In genomic region chr3:44321335-44321734, GRCh38 we compare ENCODE assay signal across 21 cellular contexts. TPM values are rescaled to one million over a fixed set of nuclear protein-coding genes. Genes with fewer than 3 reads are reported as not detected.
DNase-seq lines count a peak whose midpoint lies in the region; ATAC-seq, FAIRE-seq and TF ChIP-seq lines count a peak whose summit lies in the region.
"Had no signal": no experiment of that assay in that cellular context is flagged by ENCODE, and none has a peak within 500 bp of the region (broad histone marks: within the 10 kb centered on the region; RNA-seq: fewer than 3 reads in every experiment).

No MANE protein-coding gene starts in this region.

- H3K27ac ChIP-seq in K562 (ENCODE audit: extremely low read depth, low read depth, low read length) (no peak overlapping the region), HepG2 (ENCODE audit: extremely low read length, insufficient read depth, low read length) (no peak overlapping the region), parathyroid adenoma (peak overlapping the region; percentile 53)
- H3K27ac ChIP-seq: SJCRH30 had no signal

- DNase-seq in LNCaP clone FGC (ENCODE audit: low read depth), result peak; percentile 77
- DNase-seq in K562 (ENCODE audit: extremely low read depth in 1 of 4, low spot score in 3 of 4), result no peak
- DNase-seq in HepG2 (ENCODE audit: low spot score), result peak; percentile 80
- DNase-seq in AG20443 (ENCODE audit: low spot score), result no peak
- no peak for DNase-seq in HCEC 1CT
- DNase-seq in stimulated activated naive B cell treated with anti-CD40 and anti-IgM and Interleukin-4, amounts not matched to agents 10 μg/mL and 1 μg/mL and 100 μg/mL, for 72 hours, result no peak
- DNase-seq: CD4-positive, CD25-positive, alpha-beta regulatory T cell; DMS79; MM.1S; NCI-H1092; NCI-H1436; NCI-H187 treated with DMSO at 0.1 percent for 48 hours; NCI-H2107; NCI-H2227 treated with DMSO at 0.1 percent for 48 hours; NCI-H510A treated with DMSO at 0.1 percent for 48 hours; NCI-H748 treated with DMSO at 0.1 percent for 48 hours; SJCRH30; T-helper 1 cell had no signal

- H4K20me1 ChIP-seq in K562 (replicated peaks; ENCODE audit: control insufficient read depth, insufficient read depth, low read length) (no peaks in the 10 kb centered on the region), HepG2 (ENCODE audit: insufficient read depth, low read length) (no peaks in the 10 kb centered on the region)

- H3K4me3 Mint-ChIP-seq in stimulated activated naive B cell treated with anti-CD40 and anti-IgM and Interleukin-4, amounts not matched to agents 10 μg/mL and 1 μg/mL and 100 μg/mL, for 72 hours, result no peak overlapping the region
- H3K4me3 Mint-ChIP-seq: CD4-positive, CD25-positive, alpha-beta regulatory T cell had no signal

- H3K4me1 Mint-ChIP-seq in stimulated activated naive B cell treated with anti-CD40 and anti-IgM and Interleukin-4, amounts not matched to agents 10 μg/mL and 1 μg/mL and 100 μg/mL, for 72 hours, result no peaks in the 10 kb centered on the region
- H3K4me1 Mint-ChIP-seq: CD4-positive, CD25-positive, alpha-beta regulatory T cell had no signal

- H3K27me3 ChIP-seq in K562 (ENCODE audit: control insufficient read depth in 2 of 2, insufficient read depth in 2 of 2, low read length in 2 of 2) (no peaks in the 10 kb centered on the region), HepG2 (ENCODE audit: control insufficient read depth in 1 of 2, insufficient read depth in 2 of 2, low read length in 2 of 2) (no peaks in the 10 kb centered on the region; a peak in 1 of 5 replicates), parathyroid adenoma (ENCODE audit: control insufficient read depth, insufficient read depth, low read length) (no peaks in the 10 kb centered on the region)
- H3K27me3 ChIP-seq: SJCRH30 had no signal

- H3K9ac ChIP-seq in K562 (ENCODE audit: insufficient read depth in 1 of 2, low read depth in 2 of 2, low read length in 2 of 2) (no peak overlapping the region), HepG2 (ENCODE audit: insufficient read depth, low read depth, low read length) (no peak overlapping the region), parathyroid adenoma (no peak overlapping the region)

- no peaks in the 10 kb centered on the region for H3K36me3 Mint-ChIP-seq in stimulated activated naive B cell treated with anti-CD40 and anti-IgM and Interleukin-4, amounts not matched to agents 10 μg/mL and 1 μg/mL and 100 μg/mL, for 72 hours
- H3K36me3 Mint-ChIP-seq: CD4-positive, CD25-positive, alpha-beta regulatory T cell had no signal

- CTCF ChIA-PET in K562 (lab: Yijun Ruan, JAX; ENCODE audit: low intra/inter-chr PET ratio), result no interaction called here
- CTCF ChIA-PET in HepG2 (lab: Yijun Ruan, JAX; ENCODE audit: low intra/inter-chr PET ratio, low total read pairs), result no interaction called here

- peak; percentile 48 for FAIRE-seq in K562 (lab: Jason Lieb, UNC)
- peak; percentile 37 for FAIRE-seq in HepG2 (lab: Jason Lieb, UNC)

- H3K4me3 ChIP-seq in LNCaP clone FGC (ENCODE audit: low read depth, low read length) (no peak overlapping the region), K562 (no peak overlapping the region), HepG2 (replicated peaks in 1 of 3; ENCODE audit: insufficient read depth in 1 of 3, low read depth in 2 of 3, low read length in 3 of 3) (no peak overlapping the region; a peak in 2 of 6 replicates), parathyroid adenoma (ENCODE audit: low read depth, low read length) (peak overlapping the region; percentile 9)
- H3K4me3 ChIP-seq: HAP-1, SJCRH30 had no signal

- no peak for ATAC-seq in K562
- ATAC-seq in HepG2, result peak; percentile 77
- no peak for ATAC-seq in stimulated activated naive B cell treated with anti-CD40 and anti-IgM and Interleukin-4, amounts not matched to agents 10 μg/mL and 1 μg/mL and 100 μg/mL, for 72 hours (replicated peaks)
- ATAC-seq: Panc1 had no signal

- 19% methylated on average over 3 of the region's 3 CpGs for WGBS in K562 (ENCODE audit: insufficient coverage, low coverage, missing lambda C conversion rate)
- WGBS in HepG2 (ENCODE audit: low lambda C conversion rate), result 3% methylated on average over 3 of the region's 3 CpGs

- H3K27me3 Mint-ChIP-seq in stimulated activated naive B cell treated with anti-CD40 and anti-IgM and Interleukin-4, amounts not matched to agents 10 μg/mL and 1 μg/mL and 100 μg/mL, for 72 hours, result peaks cover 4 to 16% of the 10 kb centered on the region in 2 donors

- TF ChIP-seq CTCF in LNCaP clone FGC (IDR thresholded peaks at IDR 0.05; ENCODE audit: control insufficient read depth, extremely low read depth, insufficient read depth) (no peak), K562 (IDR thresholded peaks at IDR 0.05 in 2 of 3, conservative IDR thresholded peaks at IDR 0.05 in 1 of 3; ENCODE audit: insufficient read depth in 2 of 3, low read depth in 1 of 3, low read length in 3 of 3) (no peak), HepG2 (CRISPR knock-in tag; IDR thresholded peaks at IDR 0.05) (no peak), parathyroid adenoma (IDR thresholded peaks at IDR 0.05) (no peak)

- BruUV-seq in K562 (replicated peaks; lab: Mats Ljungman, UMichigan) (no TSS peak), HepG2 (replicated peaks; lab: Mats Ljungman, UMichigan) (no TSS peak)

- no peaks in the 10 kb centered on the region for H3K36me3 ChIP-seq in K562 (ENCODE audit: control insufficient read depth, insufficient read depth, low read length)
- H3K36me3 ChIP-seq in HepG2 (replicated peaks in 1 of 2; ENCODE audit: control insufficient read depth in 1 of 2, insufficient read depth in 2 of 2, low read length in 2 of 2), result no peaks in the 10 kb centered on the region
- H3K36me3 ChIP-seq in parathyroid adenoma (ENCODE audit: control insufficient read depth, insufficient read depth, low read length), result no peaks in the 10 kb centered on the region
- H3K36me3 ChIP-seq: HAP-1, SJCRH30 had no signal

- TF ChIP-seq RAD21 in K562 (CRISPR knock-in tag; conservative IDR thresholded peaks at IDR 0.05 in 1 of 2, IDR thresholded peaks at IDR 0.05 in 1 of 2) (no peak), HepG2 (CRISPR knock-in tag; IDR thresholded peaks at IDR 0.05) (no peak)

- TF ChIP-seq POLR2A in K562 (conservative IDR thresholded peaks at IDR 0.05) (no peak), HepG2 (IDR thresholded peaks at IDR 0.05; ENCODE audit: insufficient read depth in 1 of 2, low read depth in 2 of 2, low read length in 2 of 2) (no peak)

- in situ Hi-C loops in K562 (cut with MboI) (loop anchor here (10.0 kb wide), 1 partner anchor 193 kb away; no protein-coding TSS in a partner anchor), HepG2 (cut with HindIII; ENCODE audit: extremely low pct_ligation_motif_present, low pct_unique_long_range_greater_than_20kb) (loop anchor here (10.0 kb wide), 1 partner anchor 113 kb away; no protein-coding TSS in a partner anchor)

- intact Hi-C loops in K562 (cut with micrococcal nuclease), result loop anchor here (5.0 to 10.0 kb wide), 4 partner anchors 84 to 673 kb away; partner anchors contain the start of gene ZNF197
- intact Hi-C loops in HepG2 (cut with micrococcal nuclease; ENCODE audit: unreplicated experiment), result loop anchor here (5.0 kb wide), 4 partner anchors 96 to 211 kb away; no protein-coding TSS in a partner anchor

- H2AFZ ChIP-seq in K562 (ENCODE audit: low read depth, low read length), result no peak overlapping the region
- no peak overlapping the region for H2AFZ ChIP-seq in HepG2 (ENCODE audit: low read length)
- H2AFZ ChIP-seq in parathyroid adenoma, result peak overlapping the region; percentile 77

- H3K4me2 ChIP-seq in K562 (ENCODE audit: insufficient read depth, low read length), result no peak overlapping the region
- peak overlapping the region; percentile 47 for H3K4me2 ChIP-seq in HepG2 (ENCODE audit: low read depth, low read length)
- peak overlapping the region; percentile 60 for H3K4me2 ChIP-seq in parathyroid adenoma (ENCODE audit: low read length)

- POLR2A ChIA-PET in K562 (lab: Yijun Ruan, JAX) (interaction anchor here (0.6 to 1.3 kb wide), 2 partner anchors 115 to 171 kb away, joined by 3 read pairs; no protein-coding TSS in a partner anchor), HepG2 (lab: Yijun Ruan, JAX) (interaction anchor here (1.0 to 1.8 kb wide), 3 partner anchors 17 to 118 kb away, joined by 3 to 8 read pairs (median 8); partner anchors contain the start of gene TCAIM)

- no peak overlapping the region for H3K27ac Mint-ChIP-seq in stimulated activated naive B cell treated with anti-CD40 and anti-IgM and Interleukin-4, amounts not matched to agents 10 μg/mL and 1 μg/mL and 100 μg/mL, for 72 hours
- H3K27ac Mint-ChIP-seq: CD4-positive, CD25-positive, alpha-beta regulatory T cell had no signal

- H3K9me3 Mint-ChIP-seq in stimulated activated naive B cell treated with anti-CD40 and anti-IgM and Interleukin-4, amounts not matched to agents 10 μg/mL and 1 μg/mL and 100 μg/mL, for 72 hours, result no peaks in the 10 kb centered on the region

- H3K9me1 ChIP-seq in K562 (ENCODE audit: control insufficient read depth, insufficient read depth, low read length), result no peaks in the 10 kb centered on the region

- no peak for TF ChIP-seq EP300 in K562 (IDR thresholded peaks at IDR 0.05; ENCODE audit: low read length)
- peak in 1 of 2 experiments; percentile 91; a peak in 2 of 4 replicates for TF ChIP-seq EP300 in HepG2 (IDR thresholded peaks at IDR 0.05; ENCODE audit: low read depth in 2 of 2, low read length in 2 of 2)
- TF ChIP-seq EP300 in HepG2 (CRISPR knock-in tag; IDR thresholded peaks at IDR 0.05; ENCODE audit: borderline replicate concordance), result peak; percentile 72; the same call in 1 of the 2 replicates

- H3K79me2 ChIP-seq in K562 (ENCODE audit: control insufficient read depth, insufficient read depth, low read length), result no peaks in the 10 kb centered on the region
- H3K79me2 ChIP-seq in HepG2 (ENCODE audit: insufficient read depth, low read length), result no peaks in the 10 kb centered on the region
- H3K79me2 ChIP-seq in parathyroid adenoma, result no peaks in the 10 kb centered on the region

- H3K9me3 ChIP-seq in K562 (replicated peaks; ENCODE audit: control insufficient read depth, insufficient read depth, low read depth, low read length), result peaks cover 4% of the 10 kb centered on the region; the same call in 1 of the 2 replicates
- H3K9me3 ChIP-seq in HepG2 (ENCODE audit: low read length), result no peaks in the 10 kb centered on the region
- no peaks in the 10 kb centered on the region for H3K9me3 ChIP-seq in parathyroid adenoma (ENCODE audit: control insufficient read depth, low read length)
- H3K9me3 ChIP-seq: HAP-1, SJCRH30 had no signal

- no peaks in the 10 kb centered on the region for H3K4me1 ChIP-seq in K562 (replicated peaks in 1 of 2; ENCODE audit: control insufficient read depth in 2 of 2, insufficient read depth in 2 of 2, low read length in 2 of 2)
- H3K4me1 ChIP-seq in HepG2 (ENCODE audit: insufficient read depth, low read length), result peaks cover 22% of the 10 kb centered on the region
- peaks cover 14% of the 10 kb centered on the region for H3K4me1 ChIP-seq in parathyroid adenoma
- H3K4me1 ChIP-seq: SJCRH30 had no signal

RNA-seq across cellular contexts. Expression of gene TCAIM, which starts 17.2 kb away (rescaled TPM):
- 22.4 and 50.3 TPM in 2 replicates for total RNA-seq in K562 (2011; cell fraction: chromatin; rRNA removed; ENCODE audit: low replicate concordance)
- total RNA-seq in K562 (2011; cell fraction: nucleolus; rRNA removed), result 13.2 and 13.8 TPM in 2 replicates
- 32.0 and 70.5 TPM in 2 replicates for total RNA-seq in K562 (2011; cell fraction: nucleoplasm; rRNA removed)
- total RNA-seq in K562 (2014; rRNA removed) (18.6 and 19.7 TPM in 2 replicates), K562 (2014; rRNA removed; fragmentation: Illumina TruSeq; extraction: Trizol) (36.7 and 43.5 TPM in 2 replicates), K562 (2015; rRNA removed; fragmentation: Illumina TruSeq; extraction: Trizol) (37.7 and 43.4 TPM in 2 replicates), K562 (2021) (23.0 and 25.2 TPM in 2 replicates), HepG2 (2016; rRNA removed; fragmentation: Illumina TruSeq; extraction: Trizol) (16.9 and 21.1 TPM in 2 replicates)
- polyA plus RNA-seq in K562 (2011; rRNA removed) (42.5 and 53.3 TPM in 2 replicates), K562 (2014; fragmentation: Illumina TruSeq; extraction: Trizol) (32.3 and 36.9 TPM in 2 replicates), K562 (2014; fragmentation: Nextera tagmentation; extraction: Ambion mirVana) (10 to 100 TPM; 41.5 to 44.9 TPM), K562 (2014; rRNA removed) (27.6 and 29.5 TPM in 2 replicates), HepG2 (2011; rRNA removed) (19.0 and 22.6 TPM in 2 replicates)
- 16.1 and 27.9 TPM in 2 replicates for polyA plus RNA-seq in K562 (2011; cell fraction: cytosol; rRNA removed)
- 13.7 and 14.4 TPM in 2 replicates for polyA plus RNA-seq in K562 (2011; cell fraction: nucleus; rRNA removed)
- 29.7 and 43.6 TPM in 2 replicates for polyA plus RNA-seq in K562 (2012)
- polyA minus RNA-seq in K562 (2011; rRNA and poly(A)+ RNA removed), result 38.9 and 41.3 TPM in 2 replicates
- polyA minus RNA-seq in K562 (2011; cell fraction: cytosol; rRNA and poly(A)+ RNA removed), result 14.1 and 21.8 TPM in 2 replicates
- polyA minus RNA-seq in K562 (2011; cell fraction: nucleus; rRNA and poly(A)+ RNA removed), result 19.5 and 36.3 TPM in 2 replicates
- 6.7 and 7.8 TPM in 2 replicates for total RNA-seq in HepG2 (2016; cell fraction: cytosol; rRNA removed; fragmentation: Illumina TruSeq; extraction: Trizol; ENCODE audit: low read depth)
- 17.8 and 21.2 TPM in 2 replicates for total RNA-seq in HepG2 (2016; cell fraction: insoluble cytoplasmic fraction; rRNA removed; fragmentation: Illumina TruSeq; extraction: Trizol)
- total RNA-seq in HepG2 (2016; cell fraction: membrane; rRNA removed; fragmentation: Illumina TruSeq; extraction: Trizol), result 20.0 and 22.2 TPM in 2 replicates
- 15.7 and 17.9 TPM in 2 replicates for total RNA-seq in HepG2 (2016; cell fraction: nucleus; rRNA removed; fragmentation: Illumina TruSeq; extraction: Trizol)
- 11.0 and 16.5 TPM in 2 replicates for polyA plus RNA-seq in HepG2 (2011; cell fraction: cytosol; rRNA removed)
- polyA plus RNA-seq in HepG2 (2011; cell fraction: nucleus; rRNA removed), result 6.5 and 9.8 TPM in 2 replicates
- 15.7 and 18.9 TPM in 2 replicates for polyA plus RNA-seq in HepG2 (2012)
- 4.5 and 5.9 TPM in 2 replicates for polyA plus RNA-seq in HepG2 (2016; cell fraction: cytosol; fragmentation: Illumina TruSeq; extraction: Trizol; ENCODE audit: low read depth)
- polyA plus RNA-seq in HepG2 (2016; cell fraction: insoluble cytoplasmic fraction; fragmentation: Illumina TruSeq; extraction: Trizol; ENCODE audit: low read depth), result 22.1 and 23.4 TPM in 2 replicates
- polyA plus RNA-seq in HepG2 (2016; cell fraction: membrane; fragmentation: Illumina TruSeq; extraction: Trizol; ENCODE audit: low read depth), result 15.2 and 16.2 TPM in 2 replicates
- 16.2 and 16.8 TPM in 2 replicates for polyA plus RNA-seq in HepG2 (2016; cell fraction: nucleus; fragmentation: Illumina TruSeq; extraction: Trizol; ENCODE audit: insufficient read depth, low read depth)
- 14.6 and 18.4 TPM in 2 replicates for polyA minus RNA-seq in HepG2 (2011; rRNA and poly(A)+ RNA removed; ENCODE audit: low replicate concordance)
- polyA minus RNA-seq in HepG2 (2011; cell fraction: cytosol; rRNA and poly(A)+ RNA removed), result 13.4 and 14.5 TPM in 2 replicates
- polyA minus RNA-seq in HepG2 (2011; cell fraction: nucleus; rRNA and poly(A)+ RNA removed), result 38.5 and 44.3 TPM in 2 replicates

Comparison
In these comparisons a context has a peak if more than half of its experiments do, and no peak if none do; other contexts are left out.
1. DNase-seq: peak in LNCaP clone FGC (single experiment) and HepG2 (single experiment); none in K562 (0 of 4), AG20443 (single experiment), HCEC 1CT (single experiment) and stimulated activated naive B cell treated with anti-CD40 and anti-IgM and Interleukin-4, amounts not matched to agents 10 μg/mL and 1 μg/mL and 100 μg/mL, for 72 hours (single experiment).